Comparison of ENCODE assay signal across 18 cellular contexts in genomic region chr1:180181996-180182675, GRCh38. TPM values are rescaled to one million over a fixed set of nuclear protein-coding genes. Genes with fewer than 3 reads are reported as not detected.
"Had no signal": no experiment of that assay in that cellular context is flagged by ENCODE, and none has a peak within 500 bp of the region (broad histone marks: within the 10 kb centered on the region; RNA-seq: fewer than 3 reads in every experiment).

No MANE protein-coding gene starts in this region.

- ATAC-seq: esophagus mucosa, natural killer cell, psoas muscle, sciatic nerve had no signal

- H3K27ac Mint-ChIP-seq: activated CD4-positive, alpha-beta memory T cell treated with anti-CD3 and anti-CD28 coated beads, Interleukin-2, amount 10 ng/mL, durations not matched to agents 7 days and 5 days; memory B cell; natural killer cell; T-helper 1 cell treated with Interleukin-12 subunit alpha and Interleukin-12 subunit beta and Interleukin-4 antibody, amounts not matched to agents 30 μg/mL and 1 μg/mL, for 36 hours had no signal

- H3K36me3 ChIP-seq: cardiac muscle cell, thyroid gland had no signal

- H3K4me3 ChIP-seq: cardiac muscle cell, left ventricle myocardium inferior, psoas muscle, thyroid gland had no signal

- H3K4me1 ChIP-seq: psoas muscle, thyroid gland had no signal

- H3K27ac ChIP-seq: cardiac muscle cell, left ventricle myocardium inferior, psoas muscle, thyroid gland had no signal

- DNase-seq: activated CD4-positive, alpha-beta memory T cell treated with anti-CD3 and anti-CD28 coated beads, Interleukin-2, amount 10 ng/mL, durations not matched to agents 7 days and 5 days; activated CD4-positive, alpha-beta T cell treated with anti-CD3 and anti-CD28 coated beads for 4 hours; activated gamma-delta T cell treated with Interleukin-2 at 50 U/mL for 16 hours; activated T-cell treated with anti-CD3 and anti-CD28 coated beads, Interleukin-2, amount 50 U/mL, for 48 hours; left ventricle myocardium inferior; natural killer cell; psoas muscle; stimulated activated CD4-positive, alpha-beta T cell treated with anti-CD3 and anti-CD28 coated beads, Interleukin-12 subunit alpha, Interleukin-12 subunit beta, amount 100 ng/mL, for 4 hours; stimulated activated CD4-positive, alpha-beta T cell treated with anti-CD3 and anti-CD28 coated beads, Interleukin-2, amount 100 ng/mL, for 24 hours; thyroid gland had no signal

- H3K9me3 Mint-ChIP-seq: activated CD4-positive, alpha-beta memory T cell treated with anti-CD3 and anti-CD28 coated beads, Interleukin-2, amount 10 ng/mL, durations not matched to agents 7 days and 5 days; memory B cell; natural killer cell; T-helper 1 cell treated with Interleukin-12 subunit alpha and Interleukin-12 subunit beta and Interleukin-4 antibody, amounts not matched to agents 30 μg/mL and 1 μg/mL, for 36 hours had no signal

- H3K9me3 ChIP-seq: left ventricle myocardium inferior, psoas muscle, thyroid gland had no signal

- H3K27me3 Mint-ChIP-seq: activated CD4-positive, alpha-beta memory T cell treated with anti-CD3 and anti-CD28 coated beads, Interleukin-2, amount 10 ng/mL, durations not matched to agents 7 days and 5 days; memory B cell had no signal

- H3K4me1 Mint-ChIP-seq: activated CD4-positive, alpha-beta memory T cell treated with anti-CD3 and anti-CD28 coated beads, Interleukin-2, amount 10 ng/mL, durations not matched to agents 7 days and 5 days; memory B cell had no signal

- FAIRE-seq: colon, urothelium cell line had no signal

- H3K4me3 Mint-ChIP-seq: activated CD4-positive, alpha-beta memory T cell treated with anti-CD3 and anti-CD28 coated beads, Interleukin-2, amount 10 ng/mL, durations not matched to agents 7 days and 5 days; memory B cell; natural killer cell; T-helper 1 cell treated with Interleukin-12 subunit alpha and Interleukin-12 subunit beta and Interleukin-4 antibody, amounts not matched to agents 30 μg/mL and 1 μg/mL, for 36 hours had no signal

- H3K27me3 ChIP-seq: cardiac muscle cell, thyroid gland had no signal

RNA-seq across cellular contexts. Expression of gene LHX4, which starts 47.9 kb away (rescaled TPM):
- total RNA-seq: activated CD4-positive, alpha-beta memory T cell treated with anti-CD3 and anti-CD28 coated beads, Interleukin-2, amount 10 ng/mL, durations not matched to agents 7 days and 5 days; cardiac muscle cell; kidney epithelial cell; left ventricle myocardium inferior; psoas muscle; sciatic nerve; thyroid gland had no signal
